21 cellular contexts compared by ENCODE assay signal in genomic region chr7:12866237-12866636, GRCh38.
DNase-seq lines count a peak whose midpoint lies in the region; ATAC-seq and TF ChIP-seq lines count a peak whose summit lies in the region.
"Had no signal": no experiment of that assay in that cellular context is flagged by ENCODE, and none has a peak within 500 bp of the region (broad histone marks: within the 10 kb centered on the region; RNA-seq: fewer than 3 reads in every experiment).

No MANE protein-coding gene starts in this region.

- H3K9me3 ChIP-seq in left ventricle myocardium inferior (replicated peaks): no peaks in the 10 kb centered on the region
- H3K9me3 ChIP-seq: A549 had no signal

- H3K27ac ChIP-seq in ACC112 (ENCODE audit: low read depth, low read length): no peak overlapping the region
- no peak overlapping the region for H3K27ac ChIP-seq in left ventricle myocardium inferior (replicated peaks)
- no peak overlapping the region for H3K27ac ChIP-seq in foreskin keratinocyte
- H3K27ac ChIP-seq: A549, HL-60 had no signal

- peak overlapping the region; percentile 11 for H2AFZ ChIP-seq in ACC112 (ENCODE audit: low read length, unreplicated experiment)

- H3K4me3 ChIP-seq in ACC112 (ENCODE audit: low read depth, low read length): no peak overlapping the region
- H3K4me3 ChIP-seq in left ventricle myocardium inferior: no peak overlapping the region
- H3K4me3 ChIP-seq: A549 had no signal

- no peaks in the 10 kb centered on the region for H3K79me2 ChIP-seq in ACC112 (ENCODE audit: control insufficient read depth, insufficient read depth, low read length, unreplicated experiment)

- no peak for ATAC-seq in foreskin keratinocyte
- ATAC-seq in GM21515 (IDR thresholded peaks at IDR 0.05; ENCODE audit: unreplicated experiment): no peak
- ATAC-seq: A549, HepG2, SK-N-SH treated with all-trans-retinoic acid at 6 μM for 48 hours had no signal

- intact Hi-C loops in left ventricle myocardium inferior (cut with micrococcal nuclease): no loop called here

- TF ChIP-seq CTCF in left ventricle myocardium inferior (IDR thresholded peaks at IDR 0.05; ENCODE audit: borderline replicate concordance) (no peak), foreskin keratinocyte (conservative IDR thresholded peaks at IDR 0.05) (no peak)

- H3K36me3 ChIP-seq in ACC112 (ENCODE audit: insufficient read depth, low read length) (no peaks in the 10 kb centered on the region), left ventricle myocardium inferior (no peaks in the 10 kb centered on the region)

- H3K4me1 ChIP-seq in ACC112 (ENCODE audit: control insufficient read depth, insufficient read depth, low read length, unreplicated experiment) (no peaks in the 10 kb centered on the region), left ventricle myocardium inferior (peaks cover 5% of the 10 kb centered on the region), foreskin keratinocyte (peaks cover 4% of the 10 kb centered on the region)
- H3K4me1 ChIP-seq: A549 had no signal

- H3K27me3 ChIP-seq in ACC112 (ENCODE audit: insufficient read depth, low read length) (no peaks in the 10 kb centered on the region), left ventricle myocardium inferior (ENCODE audit: low read depth) (no peaks in the 10 kb centered on the region), foreskin keratinocyte (no peaks in the 10 kb centered on the region)

- DNase-seq in NCI-H524 (lab: John Stamatoyannopoulos, UW) (peak; percentile 9 to 50), iris pigment epithelial cell (ENCODE audit: low read depth) (peak; percentile 18), retina (peak; percentile 61), left ventricle myocardium inferior (no peak), foreskin keratinocyte (no peak)
- DNase-seq: CD4-positive, CD25-positive, alpha-beta regulatory T cell; EL; GF-D8; KG1; NCI-H1092; NCI-H1436 treated with DMSO at 0.1 percent for 48 hours; NCI-H1930; NCI-H446; NK-92 treated with Interleukin-12 subunit alpha and Interleukin-12 subunit beta, amount 100 ng/mL, for 24 hours; SHP77 treated with DMSO at 0.1 percent for 48 hours had no signal

Comparison
In these comparisons a context has a peak if more than half of its experiments do, and no peak if none do; other contexts are left out.
1. DNase-seq: peak in NCI-H524 (2 of 2), iris pigment epithelial cell (single experiment) and retina (single experiment); none in left ventricle myocardium inferior (single experiment) and foreskin keratinocyte (0 of 2).